Comparison of ENCODE assay signal across 16 cellular contexts in the genomic region with DNA sequence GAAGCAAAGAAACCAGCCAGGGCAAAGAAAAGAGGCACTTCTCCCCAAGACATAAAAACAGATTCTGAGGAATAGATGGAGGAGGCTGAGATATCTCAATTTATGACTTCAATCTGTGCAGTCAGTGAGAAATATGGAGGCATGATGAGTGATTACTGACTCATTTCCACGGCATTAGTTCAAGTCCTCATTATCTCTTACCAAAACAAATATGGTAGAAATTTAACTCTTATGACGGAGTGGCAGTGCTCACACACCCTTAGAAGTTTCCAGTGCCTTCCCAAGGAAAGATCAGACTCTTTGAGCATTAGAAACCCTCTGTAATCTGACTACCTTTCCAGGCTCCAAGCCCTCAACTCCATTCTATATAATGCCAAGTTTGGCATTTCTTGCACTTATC.
DNase-seq lines count a peak whose midpoint lies in the region; ATAC-seq, FAIRE-seq and TF ChIP-seq lines count a peak whose summit lies in the region.
"Had no signal": no experiment of that assay in that cellular context is flagged by ENCODE, and none has a peak within 500 bp of the region (broad histone marks: within the 10 kb centered on the region; RNA-seq: fewer than 3 reads in every experiment).

No MANE protein-coding gene starts in this region.

- no peaks in the 10 kb centered on the region for H3K4me1 Mint-ChIP-seq in activated naive CD4-positive, alpha-beta T cell treated with anti-CD3 and anti-CD28 coated beads, Interleukin-2, amount 10 ng/mL, durations not matched to agents 7 days and 5 days
- H3K4me1 Mint-ChIP-seq: nephron had no signal

- DNase-seq in A172 (ENCODE audit: low spot score), result peak; percentile 61
- DNase-seq in GM04503 (ENCODE audit: low read depth), result peak; percentile 60
- DNase-seq in RPMI7951 (ENCODE audit: low read depth), result peak; percentile 57
- DNase-seq in fibroblast of peridontal ligament (ENCODE audit: extremely low read depth), result peak; percentile 86
- DNase-seq in UCSD-AML1 (lab: John Stamatoyannopoulos, UW; ENCODE audit: unreplicated experiment), result no peak
- DNase-seq in activated naive CD4-positive, alpha-beta T cell treated with anti-CD3 and anti-CD28 coated beads, Interleukin-2, amount 10 ng/mL, durations not matched to agents 7 days and 5 days, result no peak
- DNase-seq in GM12892 (ENCODE audit: insufficient read length), result no peak
- DNase-seq: activated CD4-positive, alpha-beta T cell treated with anti-CD3 and anti-CD28 coated beads, Interleukin-2, amount 50 U/mL, for 1 hour; activated T-cell treated with anti-CD3 and anti-CD28 coated beads, Interleukin-2, amount 50 U/mL, for 24 hours; DMS 273 treated with DMSO at 0.1 percent for 48 hours; retina; stimulated activated CD4-positive, alpha-beta T cell treated with anti-CD3 and anti-CD28 coated beads, Interleukin-2, amount 100 ng/mL, for 24 hours had no signal

- no peaks in the 10 kb centered on the region for H3K36me3 Mint-ChIP-seq in activated naive CD4-positive, alpha-beta T cell treated with anti-CD3 and anti-CD28 coated beads, Interleukin-2, amount 10 ng/mL, durations not matched to agents 7 days and 5 days

- H3K27ac Mint-ChIP-seq in activated naive CD4-positive, alpha-beta T cell treated with anti-CD3 and anti-CD28 coated beads, Interleukin-2, amount 10 ng/mL, durations not matched to agents 7 days and 5 days, result no peak overlapping the region
- H3K27ac Mint-ChIP-seq: activated T-cell treated with anti-CD3 and anti-CD28 coated beads, Interleukin-2, amount 50 U/mL, for 24 hours; dendritic cell treated with granulocyte-macrophage colony-stimulating factor and Interleukin-4, amounts not matched to agents 40 ng/mL and 50 ng/mL, for 4 days; nephron had no signal

- no peak overlapping the region for H3K4me3 Mint-ChIP-seq in activated naive CD4-positive, alpha-beta T cell treated with anti-CD3 and anti-CD28 coated beads, Interleukin-2, amount 10 ng/mL, durations not matched to agents 7 days and 5 days
- H3K4me3 Mint-ChIP-seq: activated T-cell treated with anti-CD3 and anti-CD28 coated beads, Interleukin-2, amount 50 U/mL, for 24 hours; dendritic cell treated with granulocyte-macrophage colony-stimulating factor and Interleukin-4, amounts not matched to agents 40 ng/mL and 50 ng/mL, for 4 days; nephron had no signal

- H3K27me3 Mint-ChIP-seq in activated naive CD4-positive, alpha-beta T cell treated with anti-CD3 and anti-CD28 coated beads, Interleukin-2, amount 10 ng/mL, durations not matched to agents 7 days and 5 days, result peaks cover 4% of the 10 kb centered on the region
- H3K27me3 Mint-ChIP-seq: activated T-cell treated with anti-CD3 and anti-CD28 coated beads, Interleukin-2, amount 50 U/mL, for 24 hours had no signal

- ATAC-seq in GM21423 (IDR thresholded peaks at IDR 0.05; ENCODE audit: unreplicated experiment), result no peak

- H3K9me3 Mint-ChIP-seq in activated naive CD4-positive, alpha-beta T cell treated with anti-CD3 and anti-CD28 coated beads, Interleukin-2, amount 10 ng/mL, durations not matched to agents 7 days and 5 days, result no peaks in the 10 kb centered on the region
- H3K9me3 Mint-ChIP-seq: activated T-cell treated with anti-CD3 and anti-CD28 coated beads, Interleukin-2, amount 50 U/mL, for 24 hours; dendritic cell treated with granulocyte-macrophage colony-stimulating factor and Interleukin-4, amounts not matched to agents 40 ng/mL and 50 ng/mL, for 4 days; nephron had no signal

- TF ChIP-seq POLR2A in GM12892 (IDR thresholded peaks at IDR 0.05; ENCODE audit: low read depth, low read length), result no peak

- FAIRE-seq in GM12892 (lab: Jason Lieb, UNC), result no peak
- FAIRE-seq: frontal cortex had no signal

- CTCF ChIA-PET in activated naive CD4-positive, alpha-beta T cell treated with anti-CD3 and anti-CD28 coated beads, Interleukin-2, amount 10 ng/mL, durations not matched to agents 7 days and 5 days (lab: Charles Lee), result no interaction called here

Comparison
In these comparisons a context has a peak if more than half of its experiments do, and no peak if none do; other contexts are left out.
1. DNase-seq: peak in A172 (single experiment), GM04503 (single experiment), RPMI7951 (single experiment) and fibroblast of peridontal ligament (single experiment); none in UCSD-AML1 (single experiment), activated naive CD4-positive, alpha-beta T cell treated with anti-CD3 and anti-CD28 coated beads, Interleukin-2, amount 10 ng/mL, durations not matched to agents 7 days and 5 days (single experiment) and GM12892 (single experiment).